10 cellular contexts compared by ENCODE assay signal in the genomic region with DNA sequence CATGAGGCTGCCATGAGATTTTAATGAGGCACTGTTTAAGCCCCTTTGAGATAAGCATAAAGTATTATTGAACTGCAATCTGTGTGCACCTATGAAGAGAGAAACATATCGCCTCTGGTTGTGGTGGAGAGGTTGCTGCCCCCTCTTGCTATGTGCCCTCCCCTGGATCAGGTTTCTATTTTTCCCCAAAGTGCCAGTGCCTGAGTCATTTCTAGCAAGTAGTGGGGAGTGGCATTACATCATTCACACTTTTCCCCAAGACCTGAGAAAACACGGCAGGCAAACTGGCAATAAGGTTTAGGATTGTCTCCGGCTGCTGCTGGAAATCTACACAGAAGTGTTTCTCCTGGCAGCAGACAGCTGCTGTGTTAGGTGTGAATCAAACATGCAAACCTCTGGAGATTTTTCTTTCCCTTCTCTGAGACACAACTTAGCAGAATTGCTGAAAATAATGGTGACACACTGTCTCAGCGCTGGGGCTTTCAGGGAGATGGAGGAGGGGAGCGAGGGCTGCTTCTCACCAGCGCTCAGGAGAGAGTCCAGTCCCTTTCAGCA. TPM values are rescaled to one million over a fixed set of nuclear protein-coding genes. Genes with fewer than 3 reads are reported as not detected.
DNase-seq lines count a peak whose midpoint lies in the region; TF ChIP-seq lines count a peak whose summit lies in the region.
"Had no signal": no experiment of that assay in that cellular context is flagged by ENCODE, and none has a peak within 500 bp of the region (broad histone marks: within the 10 kb centered on the region; RNA-seq: fewer than 3 reads in every experiment).

No MANE protein-coding gene starts in this region.

- no peak overlapping the region for H3K4me3 Mint-ChIP-seq in osteocyte (ENCODE audit: unreplicated experiment)

- DNase-seq in NCI-H1436 (lab: John Stamatoyannopoulos, UW) (peak; percentile 32), NCI-H1436 treated with DMSO at 0.1 percent for 48 hours (lab: John Stamatoyannopoulos, UW) (no peak), NCI-H2171 (lab: John Stamatoyannopoulos, UW) (peak; percentile 56), choroid plexus epithelial cell (ENCODE audit: low read depth) (peak; percentile 43), osteocyte (ENCODE audit: extremely low spot score, unreplicated experiment) (no peak), HK-2 (ENCODE audit: unreplicated experiment) (no peak), SKM-1 (lab: John Stamatoyannopoulos, UW; ENCODE audit: unreplicated experiment) (no peak), hepatic stellate cell (ENCODE audit: low spot score) (no peak)
- DNase-seq: activated naive CD4-positive, alpha-beta T cell treated with Interleukin-2 at 50 U/mL for 16 hours; KG1 had no signal

- peaks cover 9% of the 10 kb centered on the region for H3K9me3 Mint-ChIP-seq in osteocyte (ENCODE audit: unreplicated experiment)

- TF ChIP-seq CTCF in choroid plexus epithelial cell (conservative IDR thresholded peaks at IDR 0.05; ENCODE audit: low read depth, low read length) (no peak), osteocyte (IDR thresholded peaks at IDR 0.05) (no peak)

- H3K27me3 Mint-ChIP-seq in osteocyte (ENCODE audit: unreplicated experiment) = no peaks in the 10 kb centered on the region

- H3K27ac Mint-ChIP-seq in osteocyte (ENCODE audit: unreplicated experiment) = peak overlapping the region; percentile 98

- peaks cover 57% of the 10 kb centered on the region for H3K4me1 Mint-ChIP-seq in osteocyte (ENCODE audit: unreplicated experiment)

- H3K4me3 ChIP-seq in choroid plexus epithelial cell (ENCODE audit: low read depth, low read length) = no peak overlapping the region

- peaks cover 3% of the 10 kb centered on the region for H3K36me3 Mint-ChIP-seq in osteocyte (ENCODE audit: unreplicated experiment)

RNA-seq across cellular contexts. Expression of gene RGS16, which starts 13.6 kb away (rescaled TPM):
- 0.48 and 1.1 TPM in 2 replicates for total RNA-seq in osteocyte

RNA-seq across cellular contexts. Expression of gene RNASEL, which starts 28.8 kb away (rescaled TPM):
- total RNA-seq in osteocyte = 4.2 and 4.5 TPM in 2 replicates

Comparison
In these comparisons a context has a peak if more than half of its experiments do, and no peak if none do; other contexts are left out.
1. DNase-seq: peak in NCI-H1436 (single experiment), NCI-H2171 (single experiment) and choroid plexus epithelial cell (single experiment); none in NCI-H1436 treated with DMSO at 0.1 percent for 48 hours (single experiment), osteocyte (single experiment), HK-2 (single experiment), SKM-1 (single experiment) and hepatic stellate cell (single experiment).